3 cellular contexts compared by ENCODE assay signal in genomic region chr11:85277693-85278092, GRCh38.
"Had no signal": no experiment of that assay in that cellular context is flagged by ENCODE, and none has a peak within 500 bp of the region (broad histone marks: within the 10 kb centered on the region; RNA-seq: fewer than 3 reads in every experiment).

No MANE protein-coding gene starts in this region.

- H3K4me3 ChIP-seq: GM12878 had no signal

- ATAC-seq: GM12878 had no signal

- DNase-seq: GDM1, GF-D8 had no signal
